In genomic region chr18:77131652-77132368, GRCh38 we compare ENCODE assay signal across 1 cellular context.
A peak's percentile ranks its signal among the peaks of the same experiment; 100 is the strongest.
TF ChIP-seq lines count a peak whose summit lies in the region.

No MANE protein-coding gene starts in this region.

TF ChIP-seq in H1, 55 proteins besides CTCF, POLR2A, EP300 and RAD21 (continued from another document):
- no peak for TF ChIP-seq CHD7 (IDR thresholded peaks at IDR 0.05; ENCODE audit: insufficient replicate concordance, low read length)
- no peak for TF ChIP-seq KDM4A (IDR thresholded peaks at IDR 0.05; ENCODE audit: low read depth, low read length, severe bottlenecking)
- TF ChIP-seq RFX5 (IDR thresholded peaks at IDR 0.05; ENCODE audit: borderline replicate concordance, low read depth, low read length), result no peak
- no peak for TF ChIP-seq SIX5 (IDR thresholded peaks at IDR 0.05; ENCODE audit: low read depth, low read length)
- TF ChIP-seq KDM5A (IDR thresholded peaks at IDR 0.05; ENCODE audit: low read length), result no peak
- no peak for TF ChIP-seq SRF (IDR thresholded peaks at IDR 0.05; ENCODE audit: low read depth, low read length)
- TF ChIP-seq BRCA1 (IDR thresholded peaks at IDR 0.05; ENCODE audit: low read depth, low read length), result no peak
- no peak for TF ChIP-seq ATF3 (IDR thresholded peaks at IDR 0.05; ENCODE audit: insufficient read depth, low read depth, low read length)
- TF ChIP-seq ATF2 (IDR thresholded peaks at IDR 0.05; ENCODE audit: low read length), result no peak
- TF ChIP-seq CBX8 (IDR thresholded peaks at IDR 0.05; ENCODE audit: borderline replicate concordance, low read depth, low read length), result no peak
- no peak for TF ChIP-seq SAP30 (IDR thresholded peaks at IDR 0.05; ENCODE audit: insufficient read depth, insufficient replicate concordance, low read length)
- peak; percentile 53; the same call in 1 of the 2 replicates for TF ChIP-seq CREB1 (IDR thresholded peaks at IDR 0.05)
- no peak for TF ChIP-seq ZNF274 (IDR thresholded peaks at IDR 0.05; ENCODE audit: borderline replicate concordance, extremely low read depth, low read length)
- TF ChIP-seq BCL11A (IDR thresholded peaks at IDR 0.05; ENCODE audit: low read depth in 2 of 2, low read length in 2 of 2), result no peak
- TF ChIP-seq NANOG (IDR thresholded peaks at IDR 0.05; ENCODE audit: insufficient read depth, low read depth, low read length, poor library complexity, severe bottlenecking), result no peak
- TF ChIP-seq NRF1 (IDR thresholded peaks at IDR 0.05; ENCODE audit: low read depth, low read length), result no peak
- no peak for TF ChIP-seq HDAC2 (IDR thresholded peaks at IDR 0.05; ENCODE audit: borderline replicate concordance in 1 of 2, low read depth in 2 of 2, low read length in 2 of 2)
- no peak for TF ChIP-seq CHD1 (IDR thresholded peaks at IDR 0.05; ENCODE audit: low read depth, low read length)
- TF ChIP-seq YY1 (IDR thresholded peaks at IDR 0.05; ENCODE audit: low read depth, low read length), result no peak
- no peak for TF ChIP-seq CHD2 (IDR thresholded peaks at IDR 0.05; ENCODE audit: low read length)
- no peak for TF ChIP-seq CBX5 (IDR thresholded peaks at IDR 0.05; ENCODE audit: low read depth, low read length)
- TF ChIP-seq BACH1 (IDR thresholded peaks at IDR 0.05; ENCODE audit: low read length), result no peak
- TF ChIP-seq TEAD4 (IDR thresholded peaks at IDR 0.05; ENCODE audit: low read depth, low read length), result no peak
- no peak for TF ChIP-seq KDM1A (IDR thresholded peaks at IDR 0.05; ENCODE audit: borderline replicate concordance, low read length)
- no peak for TF ChIP-seq SIN3A (conservative IDR thresholded peaks at IDR 0.05 in 1 of 2, IDR thresholded peaks at IDR 0.05 in 1 of 2; ENCODE audit: low read depth in 1 of 2, low read length in 2 of 2)
- TF ChIP-seq GTF2F1 (IDR thresholded peaks at IDR 0.05; ENCODE audit: borderline replicate concordance, low read depth, low read length), result no peak
- no peak for TF ChIP-seq HDAC6 (IDR thresholded peaks at IDR 0.05; ENCODE audit: low read depth, low read length)
- TF ChIP-seq SUZ12 (IDR thresholded peaks at IDR 0.05; ENCODE audit: low read length), result peak; percentile 41; the same call in 1 of the 2 replicates
- no peak for TF ChIP-seq USF2 (IDR thresholded peaks at IDR 0.05; ENCODE audit: low read length)
- TF ChIP-seq POLR2AphosphoS5 (IDR thresholded peaks at IDR 0.05; ENCODE audit: low read depth, low read length), result no peak
